8 cellular contexts compared by ENCODE assay signal in genomic region chr1:33367488-33368405, GRCh38. TPM values are rescaled to one million over a fixed set of nuclear protein-coding genes. Genes with fewer than 3 reads are reported as not detected.
DNase-seq lines count a peak whose midpoint lies in the region; ATAC-seq, FAIRE-seq and TF ChIP-seq lines count a peak whose summit lies in the region.

No MANE protein-coding gene starts in this region.

- H3K9ac ChIP-seq in adipocyte (ENCODE audit: low read length), result peak overlapping the region; percentile 50

- DNase-seq in A172 (ENCODE audit: low spot score), result peak; percentile 52
- peak; percentile 84 for DNase-seq in GM12892 (ENCODE audit: insufficient read length)
- peak; percentile 68 for DNase-seq in MG63
- peak; percentile 65 to 83 (median 76) for DNase-seq in T-helper 1 cell
- DNase-seq in adipocyte (ENCODE audit: low read depth), result peak; percentile 95
- DNase-seq in heart left ventricle, result peak; percentile 88 to 93 (median 88)
- peak; percentile 85 for DNase-seq in prostate gland (ENCODE audit: low spot score)
- DNase-seq in upper lobe of right lung, result peak; percentile 93

- H3K4me3 ChIP-seq in MG63 (no peak overlapping the region), adipocyte (ENCODE audit: low read length) (no peak overlapping the region), heart left ventricle (no peak overlapping the region), prostate gland (no peak overlapping the region), upper lobe of right lung (no peak overlapping the region)

- TF ChIP-seq POLR2A in GM12892 (IDR thresholded peaks at IDR 0.05; ENCODE audit: low read depth, low read length) (no peak), heart left ventricle (IDR thresholded peaks at IDR 0.05) (no peak), prostate gland (IDR thresholded peaks at IDR 0.05) (no peak)

- H3K9me3 ChIP-seq in MG63, result no peaks in the 10 kb centered on the region
- H3K9me3 ChIP-seq in adipocyte (ENCODE audit: control insufficient read depth, low read length), result no peaks in the 10 kb centered on the region
- no peaks in the 10 kb centered on the region for H3K9me3 ChIP-seq in heart left ventricle
- H3K9me3 ChIP-seq in prostate gland, result no peaks in the 10 kb centered on the region
- H3K9me3 ChIP-seq in upper lobe of right lung, result no peaks in the 10 kb centered on the region

- TF ChIP-seq CTCF in heart left ventricle (IDR thresholded peaks at IDR 0.05), result peak; percentile 94 to 99 (median 96)
- TF ChIP-seq CTCF in prostate gland (IDR thresholded peaks at IDR 0.05), result peak; percentile 86 to 98 (median 96)
- peak; percentile 99 for TF ChIP-seq CTCF in upper lobe of right lung (IDR thresholded peaks at IDR 0.05)

- 21 to 35% (median 33%) methylated on average over 19 to 23 of the region's 23 CpGs for WGBS in heart left ventricle, 4 donors
- 36% methylated on average over 23 of the region's 23 CpGs for WGBS in prostate gland

- H3K36me3 ChIP-seq in MG63 (no peaks in the 10 kb centered on the region), adipocyte (ENCODE audit: control insufficient read depth, insufficient read depth, low read length, severe bottlenecking) (peaks cover 34% of the 10 kb centered on the region), heart left ventricle (peaks cover 0 to 25% (median 11%) of the 10 kb centered on the region in 9 donors), prostate gland (no peaks in the 10 kb centered on the region), upper lobe of right lung (no peaks in the 10 kb centered on the region)

- H3K27ac ChIP-seq in heart left ventricle (peak overlapping the region in 11 of 12 donors; percentile 66 to 92 (median 81)), prostate gland (peak overlapping the region in 1 of 2 donors; percentile 9), upper lobe of right lung (no peak overlapping the region)

- intact Hi-C loops in heart left ventricle (cut with DNase I), result loop anchor here (1.0 to 10.0 kb wide), 23 partner anchors 33 to 273 kb away; partner anchors contain the start of gene ZSCAN20 (in 3 of the 10)
- intact Hi-C loops in prostate gland (cut with DNase I), result loop anchor here (2.0 to 5.0 kb wide), 3 partner anchors 73 to 150 kb away; partner anchors contain the start of gene ZSCAN20
- intact Hi-C loops in upper lobe of right lung (cut with DNase I), result loop anchor here (5.0 kb wide), 1 partner anchor 70 kb away; no protein-coding TSS in a partner anchor

- H3K4me1 ChIP-seq in adipocyte (ENCODE audit: control insufficient read depth, insufficient read depth, low read length), result peaks cover 39% of the 10 kb centered on the region
- H3K4me1 ChIP-seq in heart left ventricle, result peaks cover 17 to 70% (median 54%) of the 10 kb centered on the region in 12 donors
- peaks cover 16% of the 10 kb centered on the region for H3K4me1 ChIP-seq in prostate gland (replicated peaks)
- H3K4me1 ChIP-seq in upper lobe of right lung, result peaks cover 24% of the 10 kb centered on the region

- ATAC-seq in heart left ventricle (peak; percentile 45 to 76 (median 68)), upper lobe of right lung (peak; percentile 91)

- H3K27me3 ChIP-seq in MG63 (no peaks in the 10 kb centered on the region), adipocyte (replicated peaks; ENCODE audit: control insufficient read depth, insufficient read depth, low read length) (no peaks in the 10 kb centered on the region), heart left ventricle (no peaks in the 10 kb centered on the region), prostate gland (replicated peaks; ENCODE audit: insufficient read depth) (no peaks in the 10 kb centered on the region), upper lobe of right lung (no peaks in the 10 kb centered on the region)

- FAIRE-seq in GM12892 (lab: Jason Lieb, UNC), result peak; percentile 91

RNA-seq across cellular contexts. Expression of gene A3GALT2, which starts 46.8 kb away (rescaled TPM):
- total RNA-seq in A172 (2014; rRNA removed; shearing (Covaris generic)), result not detected in 2 replicates
- polyA plus RNA-seq in GM12892 (2012; ENCODE audit: missing spikeins), result not detected
- total RNA-seq in MG63 (2014; rRNA removed; shearing (Covaris generic); ENCODE audit: low replicate concordance), result not detected in 2 replicates
- total RNA-seq in heart left ventricle, result under 1 TPM in 1 of 9 donors, not detected in 8; 0.40 TPM
- not detected for polyA plus RNA-seq in heart left ventricle
- total RNA-seq in prostate gland, result under 1 TPM in 1 of 2 donors, not detected in 1; 0.46 TPM
- not detected for total RNA-seq in upper lobe of right lung
